In genomic region chr10:48811917-48812316, GRCh38 we compare ENCODE assay signal across 19 cellular contexts.
"Had no signal": no experiment of that assay in that cellular context is flagged by ENCODE, and none has a peak within 500 bp of the region (broad histone marks: within the 10 kb centered on the region; RNA-seq: fewer than 3 reads in every experiment).

No MANE protein-coding gene starts in this region.

- H3K27ac Mint-ChIP-seq: activated CD4-positive, alpha-beta memory T cell treated with anti-CD3 and anti-CD28 coated beads for 36 hours; activated CD8-positive, alpha-beta memory T cell treated with anti-CD3 and anti-CD28 coated beads, Interleukin-2, amount 10 ng/mL, durations not matched to agents 7 days and 5 days; activated naive CD4-positive, alpha-beta T cell treated with anti-CD3 and anti-CD28 coated beads for 36 hours; activated T-helper 2 cell treated with anti-CD3 and anti-CD28 coated beads, Interferon-gamma antibody, Interleukin-2, Interleukin-4, amounts not matched to agents 10 μg/mL and 5 μg/mL and 100 μg/mL, durations not matched to agents 14 hours and 24 hours and 36 hours; nephron progenitor cell; T-helper 1 cell treated with Interleukin-12 subunit alpha and Interleukin-12 subunit beta and Interleukin-4 antibody, amounts not matched to agents 30 μg/mL and 1 μg/mL, for 36 hours had no signal

- H3K9me3 ChIP-seq: adrenal gland, suprapubic skin, upper lobe of left lung had no signal

- H3K27ac ChIP-seq: adrenal gland, skin epidermis, suprapubic skin, upper lobe of left lung, WERI-Rb-1 had no signal

- DNase-seq: activated CD4-positive, alpha-beta memory T cell treated with anti-CD3 and anti-CD28 coated beads for 36 hours; activated CD8-positive, alpha-beta memory T cell treated with anti-CD3 and anti-CD28 coated beads, Interleukin-2, amount 10 ng/mL, durations not matched to agents 7 days and 5 days; activated naive CD4-positive, alpha-beta T cell treated with anti-CD3 and anti-CD28 coated beads for 36 hours; activated T-cell treated with anti-CD3 and anti-CD28 coated beads, Interleukin-2, amount 50 U/mL, for 1 hour; adrenal gland; caudate nucleus; hippocampal formation; left ventricle myocardium superior; nephron progenitor cell; occipital lobe; stimulated activated CD4-positive, alpha-beta T cell treated with anti-CD3 and anti-CD28 coated beads, Interleukin-4, amount 100 ng/mL, for 24 hours; stimulated activated naive CD8-positive, alpha-beta T cell treated with anti-CD3 and anti-CD28 coated beads, Interleukin-15, Interleukin-2, amounts not matched to agents 100 U/mL and 50 U/mL, for 24 hours; upper lobe of left lung; WERI-Rb-1 had no signal

- H3K27me3 ChIP-seq: adrenal gland, suprapubic skin, upper lobe of left lung had no signal

- H3K4me1 ChIP-seq: adrenal gland, suprapubic skin, upper lobe of left lung had no signal

- H3K36me3 Mint-ChIP-seq: activated CD4-positive, alpha-beta memory T cell treated with anti-CD3 and anti-CD28 coated beads for 36 hours; activated CD8-positive, alpha-beta memory T cell treated with anti-CD3 and anti-CD28 coated beads, Interleukin-2, amount 10 ng/mL, durations not matched to agents 7 days and 5 days had no signal

- ATAC-seq: activated CD8-positive, alpha-beta memory T cell treated with anti-CD3 and anti-CD28 coated beads, Interleukin-2, amount 10 ng/mL, durations not matched to agents 7 days and 5 days; esophagus mucosa; left ventricle myocardium superior; stimulated activated naive CD8-positive, alpha-beta T cell treated with anti-CD3 and anti-CD28 coated beads, Interleukin-15, Interleukin-2, amounts not matched to agents 100 U/mL and 50 U/mL, for 24 hours had no signal

- H3K36me3 ChIP-seq: adrenal gland, suprapubic skin, upper lobe of left lung, WERI-Rb-1 had no signal

- H3K4me3 Mint-ChIP-seq: activated CD4-positive, alpha-beta memory T cell treated with anti-CD3 and anti-CD28 coated beads for 36 hours; activated CD8-positive, alpha-beta memory T cell treated with anti-CD3 and anti-CD28 coated beads, Interleukin-2, amount 10 ng/mL, durations not matched to agents 7 days and 5 days; activated naive CD4-positive, alpha-beta T cell treated with anti-CD3 and anti-CD28 coated beads for 36 hours; nephron progenitor cell; T-helper 1 cell treated with Interleukin-12 subunit alpha and Interleukin-12 subunit beta and Interleukin-4 antibody, amounts not matched to agents 30 μg/mL and 1 μg/mL, for 36 hours had no signal

- H3K9me3 Mint-ChIP-seq: activated CD4-positive, alpha-beta memory T cell treated with anti-CD3 and anti-CD28 coated beads for 36 hours; activated naive CD4-positive, alpha-beta T cell treated with anti-CD3 and anti-CD28 coated beads for 36 hours; activated T-helper 2 cell treated with anti-CD3 and anti-CD28 coated beads, Interferon-gamma antibody, Interleukin-2, Interleukin-4, amounts not matched to agents 10 μg/mL and 5 μg/mL and 100 μg/mL, durations not matched to agents 14 hours and 24 hours and 36 hours; nephron progenitor cell; T-helper 1 cell treated with Interleukin-12 subunit alpha and Interleukin-12 subunit beta and Interleukin-4 antibody, amounts not matched to agents 30 μg/mL and 1 μg/mL, for 36 hours had no signal

- H3K4me3 ChIP-seq: adrenal gland, skin epidermis, suprapubic skin, upper lobe of left lung had no signal
